8 cellular contexts compared by ENCODE assay signal in the genomic region with DNA sequence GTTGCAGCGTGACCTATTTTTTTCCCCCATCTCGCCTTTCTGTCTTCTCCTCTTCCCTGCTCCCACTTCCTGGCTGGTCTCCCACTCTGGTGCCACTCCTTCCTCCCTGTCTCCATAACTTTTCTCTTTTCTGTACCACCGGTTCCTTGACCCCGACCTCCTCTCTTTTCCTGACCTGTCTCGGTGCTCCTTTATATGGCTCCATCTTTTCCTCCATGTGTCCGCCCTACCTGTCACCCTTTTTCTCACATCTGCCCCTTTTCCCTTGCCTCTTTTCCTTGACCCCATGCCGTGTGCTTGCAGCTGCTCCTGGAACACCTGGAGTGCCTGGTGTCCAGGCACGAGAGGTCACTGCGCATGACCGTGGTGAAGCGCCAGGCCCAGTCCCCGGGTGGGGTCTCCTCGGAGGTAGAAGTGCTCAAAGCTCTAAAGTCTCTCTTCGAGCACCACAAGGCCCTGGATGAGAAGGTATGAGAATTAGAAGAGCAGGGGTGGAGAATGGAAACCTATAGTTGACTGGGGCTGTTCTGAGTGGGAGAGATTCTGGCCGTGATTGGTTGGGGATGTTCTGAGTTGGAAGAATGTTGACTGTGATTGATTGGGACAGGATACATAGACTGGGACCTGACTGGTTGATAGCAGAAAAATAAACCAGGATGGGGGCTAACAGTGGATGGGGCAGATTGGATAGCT. TPM values are rescaled to one million over a fixed set of nuclear protein-coding genes. Genes with fewer than 3 reads are reported as not detected.
A peak's percentile ranks its signal among the peaks of the same experiment; 100 is the strongest.
DNase-seq lines count a peak whose midpoint lies in the region; ATAC-seq and TF ChIP-seq lines count a peak whose summit lies in the region.

No MANE protein-coding gene starts in this region.

- H3K27me3 Mint-ChIP-seq in CD14-positive monocyte (ENCODE audit: low read depth in 3 of 3) (peaks cover 15 to 37% (median 37%) of the 10 kb centered on the region in 3 donors), MCF 10A (ENCODE audit: insufficient read depth, unreplicated experiment) (no peaks in the 10 kb centered on the region)
- peaks cover 0 to 2% of the 10 kb centered on the region in 2 donors for H3K27me3 Mint-ChIP-seq in natural killer cell treated with Interleukin-12 subunit alpha and Interleukin-12 subunit beta and Interleukin-15 and Interleukin-18, amount 100 ng/mL, for 72 hours

- H3K27ac Mint-ChIP-seq in CD14-positive monocyte = peak overlapping the region in 4 of 7 donors; percentile 21 to 96 (median 76)
- peak overlapping the region; percentile 25 for H3K27ac Mint-ChIP-seq in MCF 10A (ENCODE audit: low read depth, unreplicated experiment)
- peak overlapping the region; percentile 68 to 72 for H3K27ac Mint-ChIP-seq in natural killer cell treated with Interleukin-12 subunit alpha and Interleukin-12 subunit beta and Interleukin-15 and Interleukin-18, amount 100 ng/mL, for 72 hours

- no peak for TF ChIP-seq CTCF in CD14-positive monocyte (IDR thresholded peaks at IDR 0.05)
- TF ChIP-seq CTCF in MCF 10A (IDR thresholded peaks at IDR 0.05; ENCODE audit: unreplicated experiment) = no peak

- H3K4me3 Mint-ChIP-seq in CD14-positive monocyte = peak overlapping the region; percentile 20 to 59
- H3K4me3 Mint-ChIP-seq in MCF 10A (ENCODE audit: unreplicated experiment) = peak overlapping the region; percentile 70
- H3K4me3 Mint-ChIP-seq in natural killer cell treated with Interleukin-12 subunit alpha and Interleukin-12 subunit beta and Interleukin-15 and Interleukin-18, amount 100 ng/mL, for 72 hours = peak overlapping the region; percentile 89

- intact Hi-C loops in CD14-positive monocyte (cut with micrococcal nuclease) = no loop called here
- intact Hi-C loops in MCF 10A (cut with micrococcal nuclease) = no loop called here

- BruUV-seq in MCF 10A (replicated peaks; lab: Mats Ljungman, UMichigan) = no TSS peak

- DNase-seq in CD14-positive monocyte (ENCODE audit: low spot score) (no peak), MCF 10A (ENCODE audit: unreplicated experiment) (no peak), T1000 (lab: John Stamatoyannopoulos, UW) (no peak), KBM-7 (no peak), DMS79 treated with DMSO at 0.1 percent for 48 hours (lab: John Stamatoyannopoulos, UW) (no peak), superior temporal gyrus (ENCODE audit: extremely low spot score) (no peak)
- no peak for DNase-seq in natural killer cell treated with Interleukin-12 subunit alpha and Interleukin-12 subunit beta and Interleukin-15 and Interleukin-18, amount 100 ng/mL, for 72 hours (ENCODE audit: low spot score)

- CTCF ChIA-PET in MCF 10A (lab: Yijun Ruan, JAX) = interaction anchor here (0.5 to 2.9 kb wide), 5 partner anchors 15 to 549 kb away, joined by 3 to 11 read pairs (median 3); a partner anchor contains a TSS

- peak overlapping the region; percentile 59 for H3K27ac ChIP-seq in KOPT-K1 (ENCODE audit: low read depth, low read length, poor library complexity, severe bottlenecking)

- H3K36me3 ChIP-seq in KOPT-K1 (ENCODE audit: insufficient read depth, low read length) = no peaks in the 10 kb centered on the region

- peaks cover 14 to 31% (median 19%) of the 10 kb centered on the region in 7 donors for H3K9me3 Mint-ChIP-seq in CD14-positive monocyte
- H3K9me3 Mint-ChIP-seq in MCF 10A (ENCODE audit: unreplicated experiment) = no peaks in the 10 kb centered on the region
- H3K9me3 Mint-ChIP-seq in natural killer cell treated with Interleukin-12 subunit alpha and Interleukin-12 subunit beta and Interleukin-15 and Interleukin-18, amount 100 ng/mL, for 72 hours = no peaks in the 10 kb centered on the region

- H3K9me3 ChIP-seq in KOPT-K1 (ENCODE audit: insufficient read depth, low read length, poor library complexity, severe bottlenecking) = no peaks in the 10 kb centered on the region

- POLR2A ChIA-PET in MCF 10A (lab: Yijun Ruan, JAX) = interaction anchor here (0.7 to 2.8 kb wide), 7 partner anchors 11 to 136 kb away, joined by 3 to 19 read pairs (median 8); a partner anchor contains a TSS

- H3K4me1 Mint-ChIP-seq in CD14-positive monocyte (peaks cover 19% of the 10 kb centered on the region), MCF 10A (ENCODE audit: insufficient read depth, unreplicated experiment) (peaks cover 10% of the 10 kb centered on the region)
- H3K4me1 Mint-ChIP-seq in natural killer cell treated with Interleukin-12 subunit alpha and Interleukin-12 subunit beta and Interleukin-15 and Interleukin-18, amount 100 ng/mL, for 72 hours (ENCODE audit: low read depth in 2 of 2) = peaks cover 19 to 22% of the 10 kb centered on the region in 2 donors

- in situ Hi-C loops in KBM-7 (cut with MboI; ENCODE audit: low pct_unique_long_range_greater_than_20kb, low sequenced_read_pairs) = no loop called here

- H3K36me3 Mint-ChIP-seq in CD14-positive monocyte (no peaks in the 10 kb centered on the region), MCF 10A (ENCODE audit: insufficient read depth, unreplicated experiment) (peaks cover 12% of the 10 kb centered on the region)
- no peaks in the 10 kb centered on the region for H3K36me3 Mint-ChIP-seq in natural killer cell treated with Interleukin-12 subunit alpha and Interleukin-12 subunit beta and Interleukin-15 and Interleukin-18, amount 100 ng/mL, for 72 hours

- no peak for ATAC-seq in natural killer cell treated with Interleukin-12 subunit alpha and Interleukin-12 subunit beta and Interleukin-15 and Interleukin-18, amount 100 ng/mL, for 72 hours

RNA-seq across cellular contexts. Expression of a gene that starts 9.3 kb away (rescaled TPM):
- polyA plus RNA-seq in CD14-positive monocyte = not detected
- total RNA-seq in MCF 10A (2022) = 6.7 and 8.0 TPM in 2 replicates
- total RNA-seq in natural killer cell treated with Interleukin-12 subunit alpha and Interleukin-12 subunit beta and Interleukin-15 and Interleukin-18, amount 100 ng/mL, for 72 hours = 10 to 100 TPM in 1 of 2 donors, 1 to 10 TPM in 1; 7.0 to 11.3 TPM

RNA-seq across cellular contexts. Expression of a gene that starts 9.7 kb away (rescaled TPM):
- polyA plus RNA-seq in CD14-positive monocyte = under 1 TPM; 0.66 to 0.76 TPM
- 2.4 and 3.2 TPM in 2 replicates for total RNA-seq in MCF 10A (2022)
- total RNA-seq in natural killer cell treated with Interleukin-12 subunit alpha and Interleukin-12 subunit beta and Interleukin-15 and Interleukin-18, amount 100 ng/mL, for 72 hours = 1 to 10 TPM in 1 of 2 donors, under 1 TPM in 1; 0.95 to 2.9 TPM

RNA-seq across cellular contexts. Expression of a gene that starts 14.5 kb away (rescaled TPM):
- 1 to 10 TPM; 4.1 to 4.2 TPM for polyA plus RNA-seq in CD14-positive monocyte
- total RNA-seq in MCF 10A (2022) = 2.6 and 3.2 TPM in 2 replicates
- 1 to 10 TPM; 6.0 to 6.1 TPM for total RNA-seq in natural killer cell treated with Interleukin-12 subunit alpha and Interleukin-12 subunit beta and Interleukin-15 and Interleukin-18, amount 100 ng/mL, for 72 hours

RNA-seq across cellular contexts. Expression of a gene that starts 26.5 kb away (rescaled TPM):
- not detected for polyA plus RNA-seq in CD14-positive monocyte
- not detected in 2 replicates for total RNA-seq in MCF 10A (2022)
- not detected for total RNA-seq in natural killer cell treated with Interleukin-12 subunit alpha and Interleukin-12 subunit beta and Interleukin-15 and Interleukin-18, amount 100 ng/mL, for 72 hours

RNA-seq across cellular contexts. Expression of a gene that starts 28.9 kb away (rescaled TPM):
- polyA plus RNA-seq in CD14-positive monocyte = 1 to 10 TPM; 6.0 to 6.6 TPM
- total RNA-seq in MCF 10A (2022) = 21.2 and 21.4 TPM in 2 replicates
- not detected for total RNA-seq in natural killer cell treated with Interleukin-12 subunit alpha and Interleukin-12 subunit beta and Interleukin-15 and Interleukin-18, amount 100 ng/mL, for 72 hours

Comparison
In these comparisons a context has a peak if more than half of its experiments do, and no peak if none do; other contexts are left out.
1. H3K27ac Mint-ChIP-seq: peak in every context shown above with its lines; median percentile 76 in CD14-positive monocyte; 70 in natural killer cell treated with Interleukin-12 subunit alpha and Interleukin-12 subunit beta and Interleukin-15 and Interleukin-18, amount 100 ng/mL, for 72 hours; 25 in MCF 10A.